1 cellular context compared by ENCODE assay signal in the genomic region with DNA sequence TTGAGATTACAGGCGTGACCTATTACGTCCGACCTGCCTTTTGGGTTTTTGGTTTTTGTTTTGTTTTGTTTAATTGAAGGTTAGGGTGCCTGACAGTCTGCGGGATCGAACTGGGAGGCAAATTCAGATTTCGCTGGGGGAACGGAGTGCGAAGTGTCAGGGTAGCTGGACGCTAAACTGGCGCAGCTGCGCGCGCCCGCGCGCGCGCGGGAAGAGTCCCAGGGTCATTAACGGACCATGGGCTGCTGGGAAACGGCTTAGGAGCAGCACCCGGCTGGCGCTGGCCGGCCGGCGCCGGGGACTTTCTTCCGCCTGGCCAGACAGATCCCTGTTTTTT.
TF ChIP-seq lines count a peak whose summit lies in the region.

No MANE protein-coding gene starts in this region.

TF ChIP-seq in IMR-90, 13 proteins besides CTCF, POLR2A, EP300 and RAD21:
- TF ChIP-seq MXI1 (IDR thresholded peaks at IDR 0.05; ENCODE audit: borderline replicate concordance, low read depth, low read length) (peak; percentile 26; the same call in 1 of the 2 replicates), CHD1 (IDR thresholded peaks at IDR 0.05; ENCODE audit: low read depth, low read length) (no peak), SMC3 (IDR thresholded peaks at IDR 0.05; ENCODE audit: low read depth, low read length) (no peak), MAZ (IDR thresholded peaks at IDR 0.05; ENCODE audit: borderline replicate concordance, low read depth, low read length) (peak; percentile 30; the same call in 1 of the 2 replicates), BHLHE40 (IDR thresholded peaks at IDR 0.05; ENCODE audit: low read depth, low read length) (no peak), FOS (IDR thresholded peaks at IDR 0.05; ENCODE audit: low read depth, low read length) (no peak), RCOR1 (IDR thresholded peaks at IDR 0.05; ENCODE audit: insufficient replicate concordance, low read length) (no peak)
TF ChIP-seq in IMR-90: peak in this region for 2.
